Comparison of ENCODE assay signal across 13 cellular contexts in genomic region chr6:167670938-167671338, GRCh38.
A peak's percentile ranks its signal among the peaks of the same experiment; 100 is the strongest.
DNase-seq lines count a peak whose midpoint lies in the region; ATAC-seq and TF ChIP-seq lines count a peak whose summit lies in the region.
"Had no signal": no experiment of that assay in that cellular context is flagged by ENCODE, and none has a peak within 500 bp of the region (broad histone marks: within the 10 kb centered on the region; RNA-seq: fewer than 3 reads in every experiment).

No MANE protein-coding gene starts in this region.

- H3K4me1 Mint-ChIP-seq in brain (peaks cover 46% of the 10 kb centered on the region), osteocyte (ENCODE audit: unreplicated experiment) (peaks cover 2% of the 10 kb centered on the region)
- H3K4me1 Mint-ChIP-seq: CD8-positive, alpha-beta memory T cell had no signal

- H3K79me1 ChIP-seq in trophoblast cell (ENCODE audit: low read length): peaks cover 25% of the 10 kb centered on the region

- POLR2A ChIA-PET in HEK293T (lab: Yijun Ruan, JAX): no interaction called here

- H2BK5ac ChIP-seq in trophoblast cell (ENCODE audit: low read depth, low read length, poor library complexity): peak overlapping the region; percentile 42

- H3K79me2 ChIP-seq in trophoblast cell (ENCODE audit: control insufficient read depth, insufficient read depth, low read length, poor library complexity): peaks cover 10% of the 10 kb centered on the region

- peak in 1 of 3 donors; percentile 70 for DNase-seq in right lobe of liver
- DNase-seq in trophoblast cell: no peak
- DNase-seq in SHP77 treated with DMSO at 0.1 percent for 48 hours (lab: John Stamatoyannopoulos, UW): no peak
- no peak for DNase-seq in osteocyte (ENCODE audit: extremely low spot score, unreplicated experiment)
- DNase-seq in HEK293T (ENCODE audit: extremely low spot score): no peak
- DNase-seq: CD8-positive, alpha-beta memory T cell; DMS53; GM23248 had no signal

- H3K14ac ChIP-seq in trophoblast cell (ENCODE audit: low read length): no peak overlapping the region

- H3K36me3 Mint-ChIP-seq in brain (no peaks in the 10 kb centered on the region), osteocyte (ENCODE audit: unreplicated experiment) (no peaks in the 10 kb centered on the region)
- H3K36me3 Mint-ChIP-seq: CD8-positive, alpha-beta memory T cell had no signal

- TF ChIP-seq POLR2A in right lobe of liver (IDR thresholded peaks at IDR 0.05): no peak

- ATAC-seq in right lobe of liver (peak; percentile 35 to 49 (median 46)), HG03520 (IDR thresholded peaks at IDR 0.05; ENCODE audit: unreplicated experiment) (no peak)
- ATAC-seq: HCT116 had no signal

- H3K4me3 ChIP-seq in HUES6 (ENCODE audit: low read depth, low read length) (no peak overlapping the region), right lobe of liver (no peak overlapping the region), trophoblast cell (ENCODE audit: low read depth, low read length) (no peak overlapping the region)
- H3K4me3 ChIP-seq: BLaER1, GM23248 had no signal

- no peak overlapping the region for H3K23ac ChIP-seq in trophoblast cell (ENCODE audit: low read length)

- no peak overlapping the region for H3K4me2 ChIP-seq in trophoblast cell (ENCODE audit: low read length)
- H3K4me2 ChIP-seq: BLaER1 had no signal

- H3K27me3 Mint-ChIP-seq in brain: peaks cover 3% of the 10 kb centered on the region
- H3K27me3 Mint-ChIP-seq in osteocyte (ENCODE audit: unreplicated experiment): peaks cover 28% of the 10 kb centered on the region

- H3K18ac ChIP-seq in trophoblast cell (ENCODE audit: low read length): peak overlapping the region; percentile 35

- peaks cover 16% of the 10 kb centered on the region for H3K9me3 ChIP-seq in HUES6 (ENCODE audit: control insufficient read depth, insufficient read depth, low read depth, low read length)
- no peaks in the 10 kb centered on the region for H3K9me3 ChIP-seq in right lobe of liver
- H3K9me3 ChIP-seq in trophoblast cell (ENCODE audit: insufficient read depth, low read depth, low read length): peaks cover 8% of the 10 kb centered on the region

- intact Hi-C loops in right lobe of liver (cut with DNase I): no loop called here

- peak overlapping the region; percentile 11 for H4K8ac ChIP-seq in trophoblast cell (ENCODE audit: low read depth, low read length)

- H3K9ac ChIP-seq in HUES6 (ENCODE audit: low read length) (no peak overlapping the region), trophoblast cell (ENCODE audit: low read length) (no peak overlapping the region)
- H3K9ac ChIP-seq: BLaER1, GM23248 had no signal

- CTCF ChIA-PET in HEK293T (lab: Yijun Ruan, JAX): no interaction called here

- 0 out of 2 replicates have a peak, but pooled peaks cover 2% of the 10 kb centered on the region for H3K27me3 ChIP-seq in HUES6 (ENCODE audit: control insufficient read depth, insufficient read depth, low read length)
- H3K27me3 ChIP-seq in right lobe of liver: no peaks in the 10 kb centered on the region
- no peaks in the 10 kb centered on the region for H3K27me3 ChIP-seq in trophoblast cell (ENCODE audit: insufficient read depth, low read length)
- H3K27me3 ChIP-seq: BLaER1 had no signal

- H2BK12ac ChIP-seq in trophoblast cell (ENCODE audit: low read length): peak overlapping the region; percentile 95

- H3K27ac ChIP-seq in HUES6 (ENCODE audit: low read depth, low read length) (peak overlapping the region; percentile 41; the same call in 1 of the 2 replicates), right lobe of liver (peak overlapping the region in 2 of 3 donors; percentile 79 to 96), trophoblast cell (ENCODE audit: low read depth, low read length) (peak overlapping the region; percentile 92)
- H3K27ac ChIP-seq: BLaER1, GM23248 had no signal

- TF ChIP-seq CTCF in brain (conservative IDR thresholded peaks at IDR 0.05) (no peak), right lobe of liver (IDR thresholded peaks at IDR 0.05) (no peak), osteocyte (IDR thresholded peaks at IDR 0.05) (no peak)

- H3K27ac Mint-ChIP-seq in brain (peak overlapping the region in 3 of 5 experiments; percentile 25 to 88 (median 81)), osteocyte (ENCODE audit: unreplicated experiment) (no peak overlapping the region)
- H3K27ac Mint-ChIP-seq: CD8-positive, alpha-beta memory T cell had no signal

- H3K4me3 Mint-ChIP-seq in brain (peak overlapping the region in 1 of 5 experiments; percentile 42), osteocyte (ENCODE audit: unreplicated experiment) (no peak overlapping the region)
- H3K4me3 Mint-ChIP-seq: CD8-positive, alpha-beta memory T cell had no signal

- H3K9me3 Mint-ChIP-seq in brain (peaks cover 0 to 21% (median 6%) of the 10 kb centered on the region in 5 experiments), osteocyte (ENCODE audit: unreplicated experiment) (peaks cover 4% of the 10 kb centered on the region)

- H3K36me3 ChIP-seq in HUES6 (ENCODE audit: control insufficient read depth, insufficient read depth, low read length): no peaks in the 10 kb centered on the region
- H3K36me3 ChIP-seq in right lobe of liver: no peaks in the 10 kb centered on the region
- H3K36me3 ChIP-seq in trophoblast cell (ENCODE audit: control insufficient read depth in 1 of 2, insufficient read depth in 2 of 2, low read length in 2 of 2): no peaks in the 10 kb centered on the region
- H3K36me3 ChIP-seq: BLaER1 had no signal

- peak overlapping the region; percentile 96 for H2BK120ac ChIP-seq in trophoblast cell (ENCODE audit: insufficient read depth, low read length, poor library complexity)

- H2AK5ac ChIP-seq in trophoblast cell (ENCODE audit: low read length): no peak overlapping the region

- no peak overlapping the region for H2AFZ ChIP-seq in trophoblast cell (ENCODE audit: insufficient read depth, low read length, poor library complexity)
- H2AFZ ChIP-seq: GM23248 had no signal

- H3K4me1 ChIP-seq in HUES6 (ENCODE audit: control insufficient read depth, insufficient read depth, low read length) (peaks cover 9% of the 10 kb centered on the region; the same call in 1 of the 2 replicates), right lobe of liver (peaks cover 0 to 51% (median 23%) of the 10 kb centered on the region in 4 donors), trophoblast cell (ENCODE audit: control insufficient read depth in 1 of 2, insufficient read depth in 2 of 2, low read length in 2 of 2) (peaks cover 32 to 48% of the 10 kb centered on the region in 2 experiments)

- H4K12ac ChIP-seq in trophoblast cell (ENCODE audit: low read depth, low read length): no peak overlapping the region

- H4K91ac ChIP-seq in trophoblast cell (ENCODE audit: low read depth, low read length): peak overlapping the region; percentile 98

- 28% methylated on average over 5 of the region's 7 CpGs for WGBS in right lobe of liver (ENCODE audit: insufficient coverage, low coverage, low lambda C conversion rate, missing lambda C conversion rate)
- no CpG with 5 or more reads among the region's 7 CpGs for WGBS in trophoblast cell (ENCODE audit: extremely low coverage, insufficient coverage, insufficient read length)

- no peak overlapping the region for H3K4ac ChIP-seq in trophoblast cell (ENCODE audit: low read depth, low read length)

TF ChIP-seq in HEK293T, 16 proteins besides CTCF, POLR2A, EP300 and RAD21:
- TF ChIP-seq ARNT (IDR thresholded peaks at IDR 0.05) (no peak), FOXM1 (IDR thresholded peaks at IDR 0.05; ENCODE audit: borderline replicate concordance) (no peak), SUZ12 (IDR thresholded peaks at IDR 0.05) (no peak), ELF4 (IDR thresholded peaks at IDR 0.05) (no peak), HDGF (IDR thresholded peaks at IDR 0.05; ENCODE audit: borderline replicate concordance) (no peak), TARDBP (IDR thresholded peaks at IDR 0.05) (no peak), SP1 (IDR thresholded peaks at IDR 0.05) (no peak), ZNF384 (IDR thresholded peaks at IDR 0.05) (no peak), NFRKB (IDR thresholded peaks at IDR 0.05) (no peak), FOXK2 (IDR thresholded peaks at IDR 0.05) (no peak)
- TF ChIP-seq, protein P1, sequence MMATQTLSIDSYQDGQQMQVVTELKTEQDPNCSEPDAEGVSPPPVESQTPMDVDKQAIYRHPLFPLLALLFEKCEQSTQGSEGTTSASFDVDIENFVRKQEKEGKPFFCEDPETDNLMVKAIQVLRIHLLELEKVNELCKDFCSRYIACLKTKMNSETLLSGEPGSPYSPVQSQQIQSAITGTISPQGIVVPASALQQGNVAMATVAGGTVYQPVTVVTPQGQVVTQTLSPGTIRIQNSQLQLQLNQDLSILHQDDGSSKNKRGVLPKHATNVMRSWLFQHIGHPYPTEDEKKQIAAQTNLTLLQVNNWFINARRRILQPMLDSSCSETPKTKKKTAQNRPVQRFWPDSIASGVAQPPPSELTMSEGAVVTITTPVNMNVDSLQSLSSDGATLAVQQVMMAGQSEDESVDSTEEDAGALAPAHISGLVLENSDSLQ (IDR thresholded peaks at IDR 0.05): no peak

Comparison
In these comparisons a context has a peak if more than half of its experiments do, and no peak if none do; other contexts are left out.
1. H3K27ac ChIP-seq: peak in every context shown above with its lines; median percentile 92 in trophoblast cell; 88 in right lobe of liver; 41 in HUES6.